ENCODE assay signal across 18 cellular contexts in the genomic region with DNA sequence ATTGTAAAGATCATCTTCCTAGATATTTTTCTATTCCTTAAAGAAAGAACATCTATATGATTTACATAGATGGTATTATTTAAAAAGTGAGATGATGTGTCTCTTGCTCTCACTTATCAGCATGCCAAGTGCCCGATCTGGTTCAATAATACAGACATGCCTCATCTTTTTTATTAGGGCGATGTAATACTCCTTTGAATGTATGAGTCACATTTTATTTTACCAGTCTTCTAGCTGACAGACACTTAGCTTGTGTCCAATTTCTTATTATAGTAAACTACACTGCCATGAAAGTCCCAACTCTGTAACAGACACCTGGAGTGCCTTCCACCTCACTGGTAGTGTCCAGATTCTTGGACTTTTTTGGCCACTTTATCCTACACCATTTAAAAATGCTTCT.
A peak's percentile ranks its signal among the peaks of the same experiment; 100 is the strongest.
DNase-seq lines count a peak whose midpoint lies in the region; ATAC-seq and TF ChIP-seq lines count a peak whose summit lies in the region.
"Had no signal": no experiment of that assay in that cellular context is flagged by ENCODE, and none has a peak within 500 bp of the region (broad histone marks: within the 10 kb centered on the region; RNA-seq: fewer than 3 reads in every experiment).

No MANE protein-coding gene starts in this region.

- H3K4me1 Mint-ChIP-seq in T-helper 2 cell treated with Interferon-gamma antibody and Interleukin-4, amounts not matched to agents 5 μg/mL and 100 μg/mL, for 36 hours (ENCODE audit: low read depth): no peaks in the 10 kb centered on the region

- H3K4me3 Mint-ChIP-seq in T-helper 2 cell treated with Interferon-gamma antibody and Interleukin-4, amounts not matched to agents 5 μg/mL and 100 μg/mL, for 36 hours: no peak overlapping the region

- H3K4me3 ChIP-seq in HEK293 (ENCODE audit: low read depth, low read length): no peak overlapping the region
- no peak overlapping the region for H3K4me3 ChIP-seq in RWPE2 (ENCODE audit: severe bottlenecking)
- H3K4me3 ChIP-seq: PC-9 had no signal

- no peak overlapping the region for H3K27ac ChIP-seq in HEK293 (ENCODE audit: extremely low read depth, low read depth, low read length)
- H3K27ac ChIP-seq in RWPE2 (ENCODE audit: poor library complexity, severe bottlenecking): no peak overlapping the region
- no peak overlapping the region for H3K27ac ChIP-seq in foreskin keratinocyte
- H3K27ac ChIP-seq: PC-9 had no signal

- no peaks in the 10 kb centered on the region for H3K36me3 ChIP-seq in HEK293 (ENCODE audit: control insufficient read depth in 2 of 2, insufficient read depth in 1 of 2, low read length in 2 of 2)
- no peaks in the 10 kb centered on the region for H3K36me3 ChIP-seq in RWPE2 (ENCODE audit: low read depth)

- TF ChIP-seq CTCF in HEK293 (tag by site-specific recombination; IDR thresholded peaks at IDR 0.05) (no peak), RWPE2 (IDR thresholded peaks at IDR 0.05; ENCODE audit: poor library complexity, severe bottlenecking) (no peak), foreskin keratinocyte (conservative IDR thresholded peaks at IDR 0.05) (no peak)

- no peaks in the 10 kb centered on the region for H3K36me3 Mint-ChIP-seq in T-helper 2 cell treated with Interferon-gamma antibody and Interleukin-4, amounts not matched to agents 5 μg/mL and 100 μg/mL, for 36 hours (ENCODE audit: low read depth)

- ATAC-seq in RWPE2 (ENCODE audit: low read depth) (peak; percentile 78), foreskin keratinocyte (peak; percentile 77)
- ATAC-seq: SK-N-SH treated with all-trans-retinoic acid at 6 μM for 48 hours had no signal

- peaks cover 8% of the 10 kb centered on the region for H3K9me3 Mint-ChIP-seq in T-helper 2 cell treated with Interferon-gamma antibody and Interleukin-4, amounts not matched to agents 5 μg/mL and 100 μg/mL, for 36 hours

- H3K27me3 ChIP-seq in RWPE2 (ENCODE audit: insufficient read depth, poor library complexity, severe bottlenecking): no peaks in the 10 kb centered on the region
- H3K27me3 ChIP-seq in foreskin keratinocyte: no peaks in the 10 kb centered on the region

- H3K9me3 ChIP-seq in HEK293 (ENCODE audit: control insufficient read depth, insufficient read depth, low read depth, low read length) (no peaks in the 10 kb centered on the region), RWPE2 (ENCODE audit: severe bottlenecking) (no peaks in the 10 kb centered on the region)

- POLR2A ChIA-PET in HEK293 (lab: Yijun Ruan, JAX): no interaction called here

- no peak overlapping the region for H3K27ac Mint-ChIP-seq in T-helper 2 cell treated with Interferon-gamma antibody and Interleukin-4, amounts not matched to agents 5 μg/mL and 100 μg/mL, for 36 hours

- peak; percentile 3 for DNase-seq in A172 (ENCODE audit: low spot score)
- no peak for DNase-seq in RWPE2 (ENCODE audit: low spot score)
- peak in 1 of 2 donors; percentile 47 for DNase-seq in foreskin keratinocyte
- DNase-seq in stimulated activated CD4-positive, alpha-beta T cell treated with anti-CD3 and anti-CD28 coated beads, Interleukin-12 subunit alpha, Interleukin-12 subunit beta, amount 100 ng/mL, for 4 hours: no peak
- DNase-seq in T-helper 2 cell treated with Interferon-gamma antibody and Interleukin-4, amounts not matched to agents 5 μg/mL and 100 μg/mL, for 36 hours (ENCODE audit: low spot score): no peak
- no peak for DNase-seq in NCI-H1092 (lab: John Stamatoyannopoulos, UW)
- no peak for DNase-seq in NCI-H2171 (lab: John Stamatoyannopoulos, UW)
- DNase-seq: 8988T, AML-193, DMS79, GF-D8, NCI-H1092 treated with DMSO at 0.1 percent for 48 hours, NCI-H1694, NCI-H748 treated with DMSO at 0.1 percent for 48 hours, PC-9, Right ventricle myocardium superior had no signal

- CTCF ChIA-PET in HEK293 (lab: Yijun Ruan, JAX): no interaction called here

- no peaks in the 10 kb centered on the region for H3K27me3 Mint-ChIP-seq in T-helper 2 cell treated with Interferon-gamma antibody and Interleukin-4, amounts not matched to agents 5 μg/mL and 100 μg/mL, for 36 hours (ENCODE audit: low read depth)

- H3K4me1 ChIP-seq in HEK293 (ENCODE audit: control insufficient read depth, insufficient read depth, low read length) (no peaks in the 10 kb centered on the region; the same call in 1 of the 2 replicates), RWPE2 (ENCODE audit: insufficient read depth, poor library complexity, severe bottlenecking) (no peaks in the 10 kb centered on the region), foreskin keratinocyte (peaks cover 9% of the 10 kb centered on the region)

TF ChIP-seq in HEK293, 187 proteins besides CTCF, POLR2A, EP300 and RAD21:
- no peak for TF ChIP-seq KLF7 (tag by site-specific recombination; IDR thresholded peaks at IDR 0.05; ENCODE audit: borderline replicate concordance)
- TF ChIP-seq WT1 (tag by site-specific recombination; IDR thresholded peaks at IDR 0.05): no peak
- TF ChIP-seq ZNF211 (tag by site-specific recombination; IDR thresholded peaks at IDR 0.05; ENCODE audit: low read depth): no peak
- TF ChIP-seq, protein P1, sequence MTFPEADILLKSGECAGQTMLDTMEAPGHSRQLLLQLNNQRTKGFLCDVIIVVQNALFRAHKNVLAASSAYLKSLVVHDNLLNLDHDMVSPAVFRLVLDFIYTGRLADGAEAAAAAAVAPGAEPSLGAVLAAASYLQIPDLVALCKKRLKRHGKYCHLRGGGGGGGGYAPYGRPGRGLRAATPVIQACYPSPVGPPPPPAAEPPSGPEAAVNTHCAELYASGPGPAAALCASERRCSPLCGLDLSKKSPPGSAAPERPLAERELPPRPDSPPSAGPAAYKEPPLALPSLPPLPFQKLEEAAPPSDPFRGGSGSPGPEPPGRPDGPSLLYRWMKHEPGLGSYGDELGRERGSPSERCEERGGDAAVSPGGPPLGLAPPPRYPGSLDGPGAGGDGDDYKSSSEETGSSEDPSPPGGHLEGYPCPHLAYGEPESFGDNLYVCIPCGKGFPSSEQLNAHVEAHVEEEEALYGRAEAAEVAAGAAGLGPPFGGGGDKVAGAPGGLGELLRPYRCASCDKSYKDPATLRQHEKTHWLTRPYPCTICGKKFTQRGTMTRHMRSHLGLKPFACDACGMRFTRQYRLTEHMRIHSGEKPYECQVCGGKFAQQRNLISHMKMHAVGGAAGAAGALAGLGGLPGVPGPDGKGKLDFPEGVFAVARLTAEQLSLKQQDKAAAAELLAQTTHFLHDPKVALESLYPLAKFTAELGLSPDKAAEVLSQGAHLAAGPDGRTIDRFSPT (tag by site-specific recombination; IDR thresholded peaks at IDR 0.05): peak; percentile 46; the same call in 1 of the 2 replicates
- no peak for TF ChIP-seq ZNF16 (tag by site-specific recombination; IDR thresholded peaks at IDR 0.05; ENCODE audit: low read depth)
- no peak for TF ChIP-seq ZNF132 (tag by site-specific recombination; IDR thresholded peaks at IDR 0.05; ENCODE audit: borderline replicate concordance)
